19 cellular contexts compared by ENCODE assay signal in the genomic region with DNA sequence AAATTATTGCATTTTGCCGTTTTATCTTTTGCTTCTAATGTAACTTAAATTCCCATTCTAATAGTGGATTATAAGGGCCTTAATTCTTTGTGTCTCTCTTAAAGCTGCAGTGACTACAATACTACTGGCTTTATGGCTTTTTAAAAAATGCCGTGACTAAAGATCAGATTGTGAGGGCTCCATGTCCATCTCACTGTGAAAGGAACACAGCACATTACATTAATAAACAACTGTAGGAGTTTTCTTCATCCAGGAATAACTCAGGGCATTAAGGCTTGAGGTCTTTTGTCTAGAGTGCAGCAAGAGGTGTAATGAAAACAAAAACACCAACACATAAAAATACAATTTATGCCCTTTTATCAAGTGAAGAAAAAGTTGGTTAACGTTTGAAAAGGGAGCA.
A peak's percentile ranks its signal among the peaks of the same experiment; 100 is the strongest.
DNase-seq lines count a peak whose midpoint lies in the region; ATAC-seq and TF ChIP-seq lines count a peak whose summit lies in the region.
"Had no signal": no experiment of that assay in that cellular context is flagged by ENCODE, and none has a peak within 500 bp of the region (broad histone marks: within the 10 kb centered on the region; RNA-seq: fewer than 3 reads in every experiment).

No MANE protein-coding gene starts in this region.

- H3K27me3 ChIP-seq in brain microvascular endothelial cell (replicated peaks) = peaks cover 4% of the 10 kb centered on the region

- peak overlapping the region; percentile 35 for H3K4me3 Mint-ChIP-seq in neural crest cell
- no peak overlapping the region for H3K4me3 Mint-ChIP-seq in stimulated activated effector memory CD8-positive, alpha-beta T cell treated with anti-CD3 and anti-CD28 coated beads, Interleukin-12 subunit alpha, Interleukin-12 subunit beta, amount 100 ng/mL, for 72 hours
- H3K4me3 Mint-ChIP-seq: B cell; CD4-positive, alpha-beta T cell; T-cell had no signal

- H3K4me1 ChIP-seq in HEK293 (ENCODE audit: control insufficient read depth, insufficient read depth, low read length) = peaks cover 60% of the 10 kb centered on the region

- DNase-seq in NCI-H146 treated with DMSO at 0.1 percent for 48 hours (lab: John Stamatoyannopoulos, UW; ENCODE audit: unreplicated experiment) (peak; percentile 71), neural crest cell (ENCODE audit: low read depth, low spot score) (no peak), brain microvascular endothelial cell (no peak), ACHN (no peak)
- no peak for DNase-seq in stimulated activated effector memory CD8-positive, alpha-beta T cell treated with anti-CD3 and anti-CD28 coated beads, Interleukin-12 subunit alpha, Interleukin-12 subunit beta, amount 100 ng/mL, for 72 hours (ENCODE audit: low spot score in 2 of 2)
- DNase-seq: Calu3; CD4-positive, alpha-beta T cell; DMS79; KG1; NCI-H1048; NCI-H2029; NK-92 treated with Interleukin-12 subunit alpha and Interleukin-12 subunit beta, amount 100 ng/mL, for 24 hours; OCI-M1; T-cell had no signal

- H3K27ac ChIP-seq in HEK293 (ENCODE audit: extremely low read depth, low read depth, low read length) (no peak overlapping the region), VCaP (peak overlapping the region; percentile 41), brain microvascular endothelial cell (no peak overlapping the region)
- H3K27ac ChIP-seq: HL-60 had no signal

- H3K4me3 ChIP-seq in HEK293 (ENCODE audit: low read depth, low read length) = no peak overlapping the region
- H3K4me3 ChIP-seq in brain microvascular endothelial cell (ENCODE audit: low read depth, low read length) = no peak overlapping the region

- TF ChIP-seq CTCF in HEK293 (tag by site-specific recombination; IDR thresholded peaks at IDR 0.05) (no peak), VCaP (conservative IDR thresholded peaks at IDR 0.05) (no peak), neural crest cell (conservative IDR thresholded peaks at IDR 0.05) (no peak), brain microvascular endothelial cell (IDR thresholded peaks at IDR 0.05; ENCODE audit: low read depth, low read length, missing control alignments) (no peak)

- CTCF ChIA-PET in HEK293 (lab: Yijun Ruan, JAX) = interaction anchor here (1.3 to 3.0 kb wide), 3 partner anchors 282 to 503 kb away, joined by 4 to 15 read pairs (median 7); no protein-coding TSS in a partner anchor

- peaks cover 45% of the 10 kb centered on the region for H3K4me1 Mint-ChIP-seq in neural crest cell
- no peaks in the 10 kb centered on the region for H3K4me1 Mint-ChIP-seq in stimulated activated effector memory CD8-positive, alpha-beta T cell treated with anti-CD3 and anti-CD28 coated beads, Interleukin-12 subunit alpha, Interleukin-12 subunit beta, amount 100 ng/mL, for 72 hours
- H3K4me1 Mint-ChIP-seq: B cell, T-cell had no signal

- H3K36me3 ChIP-seq in HEK293 (ENCODE audit: control insufficient read depth in 2 of 2, insufficient read depth in 1 of 2, low read length in 2 of 2) = no peaks in the 10 kb centered on the region
- H3K36me3 ChIP-seq in brain microvascular endothelial cell (replicated peaks) = no peaks in the 10 kb centered on the region

- in situ Hi-C loops in brain microvascular endothelial cell (cut with HindIII; ENCODE audit: low pct_ligation_motif_present, low sequenced_read_pairs) = no loop called here
- in situ Hi-C loops in ACHN (cut with HindIII; ENCODE audit: low pct_ligation_motif_present, low pct_unique_long_range_greater_than_20kb, low sequenced_read_pairs) = no loop called here

- H3K27ac Mint-ChIP-seq in neural crest cell (ENCODE audit: unreplicated experiment) = no peak overlapping the region
- H3K27ac Mint-ChIP-seq in stimulated activated effector memory CD8-positive, alpha-beta T cell treated with anti-CD3 and anti-CD28 coated beads, Interleukin-12 subunit alpha, Interleukin-12 subunit beta, amount 100 ng/mL, for 72 hours = no peak overlapping the region
- H3K27ac Mint-ChIP-seq: B cell; CD4-positive, alpha-beta T cell; T-cell had no signal

- H3K9me3 ChIP-seq in HEK293 (ENCODE audit: control insufficient read depth, insufficient read depth, low read depth, low read length) = no peaks in the 10 kb centered on the region

- no peaks in the 10 kb centered on the region for H3K9me3 Mint-ChIP-seq in neural crest cell
- no peaks in the 10 kb centered on the region for H3K9me3 Mint-ChIP-seq in stimulated activated effector memory CD8-positive, alpha-beta T cell treated with anti-CD3 and anti-CD28 coated beads, Interleukin-12 subunit alpha, Interleukin-12 subunit beta, amount 100 ng/mL, for 72 hours
- H3K9me3 Mint-ChIP-seq: CD4-positive, alpha-beta T cell; T-cell had no signal

- ATAC-seq in stimulated activated effector memory CD8-positive, alpha-beta T cell treated with anti-CD3 and anti-CD28 coated beads, Interleukin-12 subunit alpha, Interleukin-12 subunit beta, amount 100 ng/mL, for 72 hours = no peak
- no peak for ATAC-seq in GM19351 (IDR thresholded peaks at IDR 0.05; ENCODE audit: unreplicated experiment)
- ATAC-seq: T-cell had no signal

- H3K27me3 Mint-ChIP-seq in neural crest cell (ENCODE audit: low read depth) = peaks cover 61% of the 10 kb centered on the region
- H3K27me3 Mint-ChIP-seq: B cell had no signal

- POLR2A ChIA-PET in HEK293 (lab: Yijun Ruan, JAX) = no interaction called here

- no peaks in the 10 kb centered on the region for H3K36me3 Mint-ChIP-seq in neural crest cell (ENCODE audit: low read depth)
- no peaks in the 10 kb centered on the region for H3K36me3 Mint-ChIP-seq in stimulated activated effector memory CD8-positive, alpha-beta T cell treated with anti-CD3 and anti-CD28 coated beads, Interleukin-12 subunit alpha, Interleukin-12 subunit beta, amount 100 ng/mL, for 72 hours
- H3K36me3 Mint-ChIP-seq: T-cell had no signal

TF ChIP-seq in HEK293, 187 proteins besides CTCF, POLR2A, EP300 and RAD21:
- TF ChIP-seq, protein P1, sequence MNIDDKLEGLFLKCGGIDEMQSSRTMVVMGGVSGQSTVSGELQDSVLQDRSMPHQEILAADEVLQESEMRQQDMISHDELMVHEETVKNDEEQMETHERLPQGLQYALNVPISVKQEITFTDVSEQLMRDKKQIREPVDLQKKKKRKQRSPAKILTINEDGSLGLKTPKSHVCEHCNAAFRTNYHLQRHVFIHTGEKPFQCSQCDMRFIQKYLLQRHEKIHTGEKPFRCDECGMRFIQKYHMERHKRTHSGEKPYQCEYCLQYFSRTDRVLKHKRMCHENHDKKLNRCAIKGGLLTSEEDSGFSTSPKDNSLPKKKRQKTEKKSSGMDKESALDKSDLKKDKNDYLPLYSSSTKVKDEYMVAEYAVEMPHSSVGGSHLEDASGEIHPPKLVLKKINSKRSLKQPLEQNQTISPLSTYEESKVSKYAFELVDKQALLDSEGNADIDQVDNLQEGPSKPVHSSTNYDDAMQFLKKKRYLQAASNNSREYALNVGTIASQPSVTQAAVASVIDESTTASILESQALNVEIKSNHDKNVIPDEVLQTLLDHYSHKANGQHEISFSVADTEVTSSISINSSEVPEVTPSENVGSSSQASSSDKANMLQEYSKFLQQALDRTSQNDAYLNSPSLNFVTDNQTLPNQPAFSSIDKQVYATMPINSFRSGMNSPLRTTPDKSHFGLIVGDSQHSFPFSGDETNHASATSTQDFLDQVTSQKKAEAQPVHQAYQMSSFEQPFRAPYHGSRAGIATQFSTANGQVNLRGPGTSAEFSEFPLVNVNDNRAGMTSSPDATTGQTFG (tag by site-specific recombination; IDR thresholded peaks at IDR 0.05; ENCODE audit: borderline replicate concordance) = no peak
- TF ChIP-seq ZSCAN30 (tag by site-specific recombination; IDR thresholded peaks at IDR 0.05) (peak; percentile 52; the same call in 1 of the 2 replicates), ZNF138 (tag by site-specific recombination; IDR thresholded peaks at IDR 0.05; ENCODE audit: borderline replicate concordance) (no peak), SCRT2 (tag by site-specific recombination; IDR thresholded peaks at IDR 0.05) (no peak)
- TF ChIP-seq, protein P2, sequence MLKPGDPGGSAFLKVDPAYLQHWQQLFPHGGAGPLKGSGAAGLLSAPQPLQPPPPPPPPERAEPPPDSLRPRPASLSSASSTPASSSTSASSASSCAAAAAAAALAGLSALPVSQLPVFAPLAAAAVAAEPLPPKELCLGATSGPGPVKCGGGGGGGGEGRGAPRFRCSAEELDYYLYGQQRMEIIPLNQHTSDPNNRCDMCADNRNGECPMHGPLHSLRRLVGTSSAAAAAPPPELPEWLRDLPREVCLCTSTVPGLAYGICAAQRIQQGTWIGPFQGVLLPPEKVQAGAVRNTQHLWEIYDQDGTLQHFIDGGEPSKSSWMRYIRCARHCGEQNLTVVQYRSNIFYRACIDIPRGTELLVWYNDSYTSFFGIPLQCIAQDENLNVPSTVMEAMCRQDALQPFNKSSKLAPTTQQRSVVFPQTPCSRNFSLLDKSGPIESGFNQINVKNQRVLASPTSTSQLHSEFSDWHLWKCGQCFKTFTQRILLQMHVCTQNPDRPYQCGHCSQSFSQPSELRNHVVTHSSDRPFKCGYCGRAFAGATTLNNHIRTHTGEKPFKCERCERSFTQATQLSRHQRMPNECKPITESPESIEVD (tag by site-specific recombination; IDR thresholded peaks at IDR 0.05) = peak; percentile 76
TF ChIP-seq in HEK293: peak in this region for 2.
